Comparison of ENCODE assay signal across 24 cellular contexts in genomic region chr13:111664696-111665095, GRCh38.
"Had no signal": no experiment of that assay in that cellular context is flagged by ENCODE, and none has a peak within 500 bp of the region (broad histone marks: within the 10 kb centered on the region; RNA-seq: fewer than 3 reads in every experiment).

No MANE protein-coding gene starts in this region.

- H3K9me3 Mint-ChIP-seq: mesothelial cell of epicardium; natural killer cell; neural crest cell; stimulated activated naive CD8-positive, alpha-beta T cell treated with anti-CD3 and anti-CD28 coated beads, Interleukin-15, amount 100 ng/mL, for 72 hours had no signal

- H3K4me3 Mint-ChIP-seq: mesothelial cell of epicardium; natural killer cell; neural crest cell; stimulated activated naive B cell treated with anti-CD40 and anti-IgM and Interleukin-4, amounts not matched to agents 10 μg/mL and 1 μg/mL and 100 μg/mL, for 72 hours; stimulated activated naive CD8-positive, alpha-beta T cell treated with anti-CD3 and anti-CD28 coated beads, Interleukin-15, amount 100 ng/mL, for 72 hours had no signal

- H3K9me3 ChIP-seq: heart left ventricle, pancreas, prostate gland, right lobe of liver, testis, transverse colon had no signal

- H3K4me1 Mint-ChIP-seq: mesothelial cell of epicardium; natural killer cell; stimulated activated naive B cell treated with anti-CD40 and anti-IgM and Interleukin-4, amounts not matched to agents 10 μg/mL and 1 μg/mL and 100 μg/mL, for 72 hours; stimulated activated naive CD8-positive, alpha-beta T cell treated with anti-CD3 and anti-CD28 coated beads, Interleukin-15, amount 100 ng/mL, for 72 hours had no signal

- H3K4me3 ChIP-seq: coronary artery, heart left ventricle, pancreas, prostate gland, right lobe of liver, spleen, testis, transverse colon had no signal

- H3K27ac Mint-ChIP-seq: mesothelial cell of epicardium; natural killer cell; stimulated activated naive B cell treated with anti-CD40 and anti-IgM and Interleukin-4, amounts not matched to agents 10 μg/mL and 1 μg/mL and 100 μg/mL, for 72 hours; stimulated activated naive CD8-positive, alpha-beta T cell treated with anti-CD3 and anti-CD28 coated beads, Interleukin-15, amount 100 ng/mL, for 72 hours had no signal

- H3K4me1 ChIP-seq: heart left ventricle, pancreas, prostate gland, spleen, testis, transverse colon had no signal

- DNase-seq: effector CD8-positive, alpha-beta T cell; hippocampal formation; kidney glomerular epithelial cell; natural killer cell; nucleus accumbens; pancreas; spleen; stimulated activated CD4-positive, alpha-beta T cell treated with anti-CD3 and anti-CD28 coated beads, Interleukin-15, amount 100 ng/mL, for 24 hours; stimulated activated CD4-positive, alpha-beta T cell treated with anti-CD3 and anti-CD28 coated beads, Interleukin-1b, Interleukin-23, amount 100 ng/mL, for 48 hours; stimulated activated CD4-positive, alpha-beta T cell treated with anti-CD3 and anti-CD28 coated beads, Interleukin-4, amount 100 ng/mL, for 24 hours; stimulated activated naive B cell treated with anti-CD40 and anti-IgM and Interleukin-4, amounts not matched to agents 10 μg/mL and 1 μg/mL and 100 μg/mL, for 72 hours; stimulated activated naive CD8-positive, alpha-beta T cell treated with anti-CD3 and anti-CD28 coated beads, Interleukin-15, amount 100 ng/mL, for 72 hours; testis; transverse colon had no signal

- H3K27me3 ChIP-seq: pancreas, right lobe of liver, testis, transverse colon had no signal

- H3K27ac ChIP-seq: coronary artery, heart left ventricle, pancreas, prostate gland, right lobe of liver, spleen, testis had no signal

- ATAC-seq: esophagus mucosa; natural killer cell; right lobe of liver; stimulated activated naive B cell treated with anti-CD40 and anti-IgM and Interleukin-4, amounts not matched to agents 10 μg/mL and 1 μg/mL and 100 μg/mL, for 72 hours; stimulated activated naive CD8-positive, alpha-beta T cell treated with anti-CD3 and anti-CD28 coated beads, Interleukin-15, amount 100 ng/mL, for 72 hours had no signal

- H3K27me3 Mint-ChIP-seq: stimulated activated naive CD8-positive, alpha-beta T cell treated with anti-CD3 and anti-CD28 coated beads, Interleukin-15, amount 100 ng/mL, for 72 hours had no signal

- H3K36me3 Mint-ChIP-seq: mesothelial cell of epicardium; natural killer cell; stimulated activated naive B cell treated with anti-CD40 and anti-IgM and Interleukin-4, amounts not matched to agents 10 μg/mL and 1 μg/mL and 100 μg/mL, for 72 hours had no signal

- H3K36me3 ChIP-seq: heart left ventricle, pancreas, prostate gland, right lobe of liver, spleen, transverse colon had no signal

- FAIRE-seq: endometrium, frontal cortex, pancreas, urothelium cell line had no signal
